Comparison of ENCODE assay signal across 17 cellular contexts in genomic region chr3:119205209-119205608, GRCh38. TPM values are rescaled to one million over a fixed set of nuclear protein-coding genes. Genes with fewer than 3 reads are reported as not detected.
DNase-seq lines count a peak whose midpoint lies in the region; ATAC-seq and TF ChIP-seq lines count a peak whose summit lies in the region.
"Had no signal": no experiment of that assay in that cellular context is flagged by ENCODE, and none has a peak within 500 bp of the region (broad histone marks: within the 10 kb centered on the region; RNA-seq: fewer than 3 reads in every experiment).

No MANE protein-coding gene starts in this region.

- in situ Hi-C loops in GM23248 (cut with MboI) = no loop called here

- H3K4me3 Mint-ChIP-seq in activated naive CD4-positive, alpha-beta T cell treated with anti-CD3 and anti-CD28 coated beads, Interleukin-2, amount 50 U/mL, for 24 hours = peak overlapping the region; percentile 47
- no peak overlapping the region for H3K4me3 Mint-ChIP-seq in activated naive CD4-positive, alpha-beta T cell treated with anti-CD3 and anti-CD28 coated beads, Interleukin-2, amount 10 ng/mL, durations not matched to agents 7 days and 5 days
- H3K4me3 Mint-ChIP-seq in endodermal cell (no peak overlapping the region), mesothelial cell of epicardium (no peak overlapping the region)

- intact Hi-C loops in sciatic nerve (cut with DNase I) (no loop called here), A673 (cut with micrococcal nuclease; ENCODE audit: unreplicated experiment) (no loop called here)

- H3K4me1 ChIP-seq in endodermal cell (ENCODE audit: control insufficient read depth, insufficient read depth, low read length) (peaks cover 26% of the 10 kb centered on the region), mesendoderm (ENCODE audit: control insufficient read depth, low read depth, low read length) (peaks cover 13% of the 10 kb centered on the region), A673 (ENCODE audit: insufficient read depth, low read length, poor library complexity, severe bottlenecking) (no peaks in the 10 kb centered on the region), GM23248 (ENCODE audit: insufficient read depth) (no peaks in the 10 kb centered on the region; the same call in 1 of the 2 replicates)

- H4K8ac ChIP-seq in mesendoderm (ENCODE audit: low read depth, low read length) = no peak overlapping the region

- no peak for TF ChIP-seq CTCF in endodermal cell (conservative IDR thresholded peaks at IDR 0.05)
- TF ChIP-seq CTCF in mesothelial cell of epicardium (IDR thresholded peaks at IDR 0.05; ENCODE audit: unreplicated experiment) = no peak
- no peak for TF ChIP-seq CTCF in A673 (conservative IDR thresholded peaks at IDR 0.05; ENCODE audit: low read depth, low read length)

- H3K4me3 ChIP-seq in endodermal cell (ENCODE audit: low read length) (no peak overlapping the region), mesendoderm (ENCODE audit: low read length) (no peak overlapping the region), A673 (ENCODE audit: low read depth, low read length, poor library complexity, severe bottlenecking) (no peak overlapping the region), GM23248 (no peak overlapping the region)
- H3K4me3 ChIP-seq: PC-9 had no signal

- no peak overlapping the region for H4K5ac ChIP-seq in mesendoderm (ENCODE audit: low read length)

- H3K27me3 Mint-ChIP-seq in activated naive CD4-positive, alpha-beta T cell treated with anti-CD3 and anti-CD28 coated beads, Interleukin-2, amount 50 U/mL, for 24 hours = no peaks in the 10 kb centered on the region
- no peaks in the 10 kb centered on the region for H3K27me3 Mint-ChIP-seq in activated naive CD4-positive, alpha-beta T cell treated with anti-CD3 and anti-CD28 coated beads, Interleukin-2, amount 10 ng/mL, durations not matched to agents 7 days and 5 days
- H3K27me3 Mint-ChIP-seq in endodermal cell (ENCODE audit: insufficient read depth) (no peaks in the 10 kb centered on the region), mesothelial cell of epicardium (ENCODE audit: low read depth) (no peaks in the 10 kb centered on the region)

- no peak overlapping the region for H3K18ac ChIP-seq in mesendoderm (ENCODE audit: low read length)

- peaks cover 68% of the 10 kb centered on the region for H3K4me1 Mint-ChIP-seq in activated naive CD4-positive, alpha-beta T cell treated with anti-CD3 and anti-CD28 coated beads, Interleukin-2, amount 50 U/mL, for 24 hours
- peaks cover 46% of the 10 kb centered on the region for H3K4me1 Mint-ChIP-seq in activated naive CD4-positive, alpha-beta T cell treated with anti-CD3 and anti-CD28 coated beads, Interleukin-2, amount 10 ng/mL, durations not matched to agents 7 days and 5 days
- H3K4me1 Mint-ChIP-seq in endodermal cell (peaks cover 53% of the 10 kb centered on the region), mesothelial cell of epicardium (no peaks in the 10 kb centered on the region)

- no peak overlapping the region for H3K27ac Mint-ChIP-seq in activated naive CD4-positive, alpha-beta T cell treated with anti-CD3 and anti-CD28 coated beads, Interleukin-2, amount 50 U/mL, for 24 hours
- H3K27ac Mint-ChIP-seq in activated naive CD4-positive, alpha-beta T cell treated with anti-CD3 and anti-CD28 coated beads, Interleukin-2, amount 10 ng/mL, durations not matched to agents 7 days and 5 days = no peak overlapping the region
- peak overlapping the region; percentile 79 for H3K27ac Mint-ChIP-seq in endodermal cell
- H3K27ac Mint-ChIP-seq in mesothelial cell of epicardium = no peak overlapping the region

- CTCF ChIA-PET in activated naive CD4-positive, alpha-beta T cell treated with anti-CD3 and anti-CD28 coated beads, Interleukin-2, amount 10 ng/mL, durations not matched to agents 7 days and 5 days (lab: Charles Lee) = no interaction called here
- CTCF ChIA-PET in A673 (lab: Charles Lee) = no interaction called here

- H2BK15ac ChIP-seq in mesendoderm (replicated peaks; ENCODE audit: low read depth) = no peak overlapping the region

- peaks cover 8% of the 10 kb centered on the region for H3K36me3 Mint-ChIP-seq in activated naive CD4-positive, alpha-beta T cell treated with anti-CD3 and anti-CD28 coated beads, Interleukin-2, amount 50 U/mL, for 24 hours
- H3K36me3 Mint-ChIP-seq in activated naive CD4-positive, alpha-beta T cell treated with anti-CD3 and anti-CD28 coated beads, Interleukin-2, amount 10 ng/mL, durations not matched to agents 7 days and 5 days = peaks cover 25% of the 10 kb centered on the region
- H3K36me3 Mint-ChIP-seq in endodermal cell (ENCODE audit: low read depth) = peaks cover 46% of the 10 kb centered on the region
- peaks cover 11% of the 10 kb centered on the region for H3K36me3 Mint-ChIP-seq in mesothelial cell of epicardium

- WGBS in endodermal cell (ENCODE audit: insufficient coverage in 1 of 2, insufficient read length in 1 of 2), 2 experiments = 83 to 93% methylated on average over 5 to 8 of the region's 8 CpGs
- WGBS in mesendoderm (ENCODE audit: extremely low coverage, insufficient coverage, low lambda C conversion rate) = no CpG with 5 or more reads among the region's 8 CpGs
- WGBS in GM23248 (ENCODE audit: low coverage in 1 of 2, low lambda C conversion rate in 2 of 2, missing lambda C conversion rate in 2 of 2), 2 experiments = 46 to 48% methylated on average over 8 of the region's 8 CpGs

- H3K9me3 Mint-ChIP-seq in activated naive CD4-positive, alpha-beta T cell treated with anti-CD3 and anti-CD28 coated beads, Interleukin-2, amount 50 U/mL, for 24 hours = no peaks in the 10 kb centered on the region
- no peaks in the 10 kb centered on the region for H3K9me3 Mint-ChIP-seq in activated naive CD4-positive, alpha-beta T cell treated with anti-CD3 and anti-CD28 coated beads, Interleukin-2, amount 10 ng/mL, durations not matched to agents 7 days and 5 days
- H3K9me3 Mint-ChIP-seq in endodermal cell (peaks cover 9% of the 10 kb centered on the region), mesothelial cell of epicardium (peaks cover 4% of the 10 kb centered on the region)

- no peak overlapping the region for H3K4me2 ChIP-seq in mesendoderm (ENCODE audit: low read length)
- no peak overlapping the region for H3K4me2 ChIP-seq in GM23248 (ENCODE audit: unreplicated experiment)
- H3K4me2 ChIP-seq: PC-9 had no signal

- no peak overlapping the region for H3K23ac ChIP-seq in mesendoderm (ENCODE audit: low read length)

- H3K9ac ChIP-seq in endodermal cell (ENCODE audit: extremely low read depth, low read length, poor library complexity, severe bottlenecking) = no peak overlapping the region
- peak overlapping the region; percentile 4 for H3K9ac ChIP-seq in mesendoderm (ENCODE audit: low read length)
- no peak overlapping the region for H3K9ac ChIP-seq in GM23248

- H3K4ac ChIP-seq in mesendoderm (ENCODE audit: low read depth, low read length) = no peak overlapping the region

- no peak overlapping the region for H2AFZ ChIP-seq in GM23248
- H2AFZ ChIP-seq: PC-9 had no signal

- ATAC-seq in sciatic nerve = peak; percentile 71

- POLR2A ChIA-PET in A673 (lab: Charles Lee; ENCODE audit: low non-redundant PET) = no interaction called here

- H3K56ac ChIP-seq in mesendoderm (ENCODE audit: low read length) = peak overlapping the region; percentile 47

- H3K27me3 ChIP-seq in endodermal cell (ENCODE audit: control insufficient read depth, insufficient read depth, low read length, poor library complexity, severe bottlenecking) (no peaks in the 10 kb centered on the region), mesendoderm (ENCODE audit: insufficient read depth, low read length, poor library complexity) (no peaks in the 10 kb centered on the region), A673 (replicated peaks; ENCODE audit: insufficient read depth, low read depth, low read length, poor library complexity) (no peaks in the 10 kb centered on the region), GM23248 (replicated peaks; ENCODE audit: insufficient read depth) (no peaks in the 10 kb centered on the region)

- H3K9me3 ChIP-seq in endodermal cell (ENCODE audit: control insufficient read depth, low read length) = peaks cover 8% of the 10 kb centered on the region
- no peaks in the 10 kb centered on the region for H3K9me3 ChIP-seq in A673 (ENCODE audit: low read depth, low read length, poor library complexity, severe bottlenecking)
- H3K9me3 ChIP-seq in GM23248 (ENCODE audit: low read depth) = no peaks in the 10 kb centered on the region
- H3K9me3 ChIP-seq: Caco-2 had no signal

- H3K79me2 ChIP-seq in mesendoderm (ENCODE audit: control insufficient read depth, insufficient read depth, low read length) (no peaks in the 10 kb centered on the region), GM23248 (ENCODE audit: insufficient read depth) (no peaks in the 10 kb centered on the region)

- no peak overlapping the region for H2BK120ac ChIP-seq in mesendoderm (ENCODE audit: low read depth, low read length)

- peaks cover 42% of the 10 kb centered on the region for H3K36me3 ChIP-seq in endodermal cell (ENCODE audit: control insufficient read depth, insufficient read depth, low read length)
- no peaks in the 10 kb centered on the region for H3K36me3 ChIP-seq in mesendoderm (ENCODE audit: control insufficient read depth, insufficient read depth, low read length)
- no peaks in the 10 kb centered on the region for H3K36me3 ChIP-seq in A673 (ENCODE audit: insufficient read depth, low read length, poor library complexity, severe bottlenecking)
- 0 out of 2 replicates have a peak, but pooled peaks cover 3% of the 10 kb centered on the region for H3K36me3 ChIP-seq in GM23248 (ENCODE audit: low read depth)

- BruUV-seq in A673 (replicated peaks; lab: Mats Ljungman, UMichigan) = no TSS peak

- no peaks in the 10 kb centered on the region for H3K79me1 ChIP-seq in mesendoderm (ENCODE audit: low read length)

- no peaks in the 10 kb centered on the region for H4K20me1 ChIP-seq in GM23248 (ENCODE audit: insufficient read depth)

- H3K9me2 ChIP-seq in GM23248 (ENCODE audit: insufficient read depth) = no peaks in the 10 kb centered on the region

- peaks cover 9% of the 10 kb centered on the region; the same call in 1 of the 2 replicates for H3F3A ChIP-seq in GM23248 (ENCODE audit: insufficient read depth)

- H2BK5ac ChIP-seq in mesendoderm (ENCODE audit: low read length) = no peak overlapping the region

- H3K27ac ChIP-seq in endodermal cell (ENCODE audit: low read depth, low read length) (no peak overlapping the region), mesendoderm (ENCODE audit: low read depth, low read length) (no peak overlapping the region), A673 (ENCODE audit: low read depth, low read length, poor library complexity, severe bottlenecking) (no peak overlapping the region), GM23248 (no peak overlapping the region)
- H3K27ac ChIP-seq: PC-9 had no signal

- DNase-seq in activated naive CD4-positive, alpha-beta T cell treated with anti-CD3 and anti-CD28 coated beads, Interleukin-2, amount 10 ng/mL, durations not matched to agents 7 days and 5 days = no peak
- no peak for DNase-seq in endodermal cell
- DNase-seq in mesendoderm = no peak
- no peak for DNase-seq in sciatic nerve (ENCODE audit: low spot score)
- DNase-seq in mesothelial cell of epicardium (ENCODE audit: low spot score in 2 of 2, unreplicated experiment in 2 of 2) = no peak
- DNase-seq in A673 (ENCODE audit: low spot score) = no peak
- DNase-seq in GM23248 = no peak
- DNase-seq: ACHN, Caco-2, NCI-H2171 treated with DMSO at 0.1 percent for 48 hours, NCI-H446 treated with DMSO at 0.1 percent for 48 hours, NCI-H748 treated with DMSO at 0.1 percent for 48 hours, PC-9 had no signal

- H2AK5ac ChIP-seq in mesendoderm (ENCODE audit: low read length) = no peak overlapping the region

RNA-seq across cellular contexts. Expression of gene UPK1B, which starts 31.8 kb away (rescaled TPM):
- total RNA-seq in endodermal cell (10 to 100 TPM in 1 of 2 donors, 1 to 10 TPM in 1; 4.9 to 11.3 TPM), sciatic nerve (0.98 TPM), mesothelial cell of epicardium (0.22 to 0.47 TPM in 2 of 3 replicates, not detected in the other), A673 (2021) (not detected in 2 replicates)
- 1.4 TPM for polyA plus RNA-seq in endodermal cell (2013, experiment 1 of 2)
- 1.9 TPM for polyA plus RNA-seq in endodermal cell (2013, experiment 2 of 2)
- 0.93 TPM for polyA plus RNA-seq in mesendoderm (2013, experiment 1 of 2)
- polyA plus RNA-seq in mesendoderm (2013, experiment 2 of 2) = 0.59 TPM
- total RNA-seq in GM23248 (2014; rRNA removed; shearing (Covaris generic)) = 0.13 TPM in 1 of 2 replicates, not detected in the other
- not detected in 2 replicates for polyA plus RNA-seq in GM23248 (2016; fragmentation: Nextera tagmentation; extraction: Ambion mirVana)
- total RNA-seq: LHCN-M2, PC-9, SK-MEL-5 had no signal

RNA-seq across cellular contexts. Expression of gene B4GALT4, which starts 35.5 kb away (rescaled TPM):
- total RNA-seq in endodermal cell (100 to 1,000 TPM; 141 to 145 TPM), sciatic nerve (26.7 TPM), mesothelial cell of epicardium (20.2 to 24.2 TPM (median 23.1 TPM) in 3 replicates), A673 (2021) (9.9 and 10.8 TPM in 2 replicates)
- polyA plus RNA-seq in endodermal cell (2013, experiment 1 of 2) = 41.8 TPM
- polyA plus RNA-seq in endodermal cell (2013, experiment 2 of 2) = 44.8 TPM
- polyA plus RNA-seq in mesendoderm (2013, experiment 1 of 2) = 16.6 TPM
- 17.0 TPM for polyA plus RNA-seq in mesendoderm (2013, experiment 2 of 2)
- 55.6 and 56.0 TPM in 2 replicates for total RNA-seq in GM23248 (2014; rRNA removed; shearing (Covaris generic))
- polyA plus RNA-seq in GM23248 (2016; fragmentation: Nextera tagmentation; extraction: Ambion mirVana) = 64.0 and 67.9 TPM in 2 replicates

RNA-seq across cellular contexts. Expression of gene TEX55, which starts 59.2 kb away (rescaled TPM):
- not detected for total RNA-seq in endodermal cell
- polyA plus RNA-seq in endodermal cell (2013, experiment 1 of 2) = not detected
- polyA plus RNA-seq in endodermal cell (2013, experiment 2 of 2) = not detected
- polyA plus RNA-seq in mesendoderm (2013, experiment 1 of 2) = not detected
- not detected for polyA plus RNA-seq in mesendoderm (2013, experiment 2 of 2)
- total RNA-seq in sciatic nerve = not detected
- total RNA-seq in mesothelial cell of epicardium = not detected in 3 replicates
- total RNA-seq in A673 (2021) = not detected in 2 replicates
- not detected in 2 replicates for total RNA-seq in GM23248 (2014; rRNA removed; shearing (Covaris generic))
- not detected in 2 replicates for polyA plus RNA-seq in GM23248 (2016; fragmentation: Nextera tagmentation; extraction: Ambion mirVana)
- total RNA-seq: Caco-2, H7, LHCN-M2, PC-9, SK-MEL-5 had no signal
